Comparison of ENCODE assay signal across 1 cellular context in the genomic region with DNA sequence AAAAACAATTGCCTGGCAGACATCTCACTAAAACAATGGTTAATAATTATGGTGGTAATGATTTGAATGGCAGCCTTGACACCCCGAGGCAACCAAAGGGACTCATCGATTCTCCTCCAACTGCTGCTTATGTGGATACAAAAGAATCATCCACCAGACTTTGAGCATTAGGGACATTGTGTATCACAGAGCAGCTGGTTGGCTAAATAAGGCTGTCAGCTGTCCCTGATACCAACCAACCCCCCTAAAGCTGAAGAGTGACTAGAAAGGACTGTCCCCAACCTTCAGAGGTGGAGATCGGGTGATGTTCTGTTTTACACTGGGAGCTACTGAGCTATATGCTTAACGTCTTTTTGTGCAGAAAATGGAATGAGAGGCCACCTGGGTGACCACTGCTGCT.
TF ChIP-seq lines count a peak whose summit lies in the region.

No MANE protein-coding gene starts in this region.

TF ChIP-seq in K562, 482 proteins besides CTCF, POLR2A, EP300 and RAD21:
- TF ChIP-seq KDM2B (CRISPR knock-in tag; IDR thresholded peaks at IDR 0.05) (no peak), ZNF830 (CRISPR knock-in tag; IDR thresholded peaks at IDR 0.05) (no peak)
- TF ChIP-seq, protein P1, sequence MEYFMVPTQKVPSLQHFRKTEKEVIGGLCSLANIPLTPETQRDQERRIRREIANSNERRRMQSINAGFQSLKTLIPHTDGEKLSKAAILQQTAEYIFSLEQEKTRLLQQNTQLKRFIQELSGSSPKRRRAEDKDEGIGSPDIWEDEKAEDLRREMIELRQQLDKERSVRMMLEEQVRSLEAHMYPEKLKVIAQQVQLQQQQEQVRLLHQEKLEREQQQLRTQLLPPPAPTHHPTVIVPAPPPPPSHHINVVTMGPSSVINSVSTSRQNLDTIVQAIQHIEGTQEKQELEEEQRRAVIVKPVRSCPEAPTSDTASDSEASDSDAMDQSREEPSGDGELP (CRISPR knock-in tag; IDR thresholded peaks at IDR 0.05; ENCODE audit: borderline replicate concordance) = peak; percentile 17; the same call in 1 of the 2 replicates
